In genomic region chr3:71955549-71956373, GRCh38 we compare ENCODE assay signal across 8 cellular contexts.
A peak's percentile ranks its signal among the peaks of the same experiment; 100 is the strongest.
DNase-seq lines count a peak whose midpoint lies in the region; ATAC-seq and TF ChIP-seq lines count a peak whose summit lies in the region.

No MANE protein-coding gene starts in this region.

- H4K91ac ChIP-seq in neuronal stem cell (ENCODE audit: low read depth, low read length, poor library complexity) = no peak overlapping the region

- H3K27me3 ChIP-seq in neuronal stem cell (ENCODE audit: control insufficient read depth in 3 of 3, insufficient read depth in 3 of 3, low read depth in 1 of 3, low read length in 3 of 3) (peaks cover 0 to 3% (median 0%) of the 10 kb centered on the region in 3 experiments), uterus (no peaks in the 10 kb centered on the region)

- no peak overlapping the region for H4K8ac ChIP-seq in neuronal stem cell (ENCODE audit: low read depth, low read length)

- no peak overlapping the region for H2AK5ac ChIP-seq in neuronal stem cell (ENCODE audit: low read depth, low read length)

- peaks cover 31% of the 10 kb centered on the region for H3K4me1 Mint-ChIP-seq in activated CD4-positive, alpha-beta T cell treated with anti-CD3 and anti-CD28 coated beads, Interleukin-2, amount 10 ng/mL, durations not matched to agents 24 days and 14 days

- H2BK120ac ChIP-seq in neuronal stem cell (ENCODE audit: low read depth, low read length) = no peak overlapping the region

- no peaks in the 10 kb centered on the region for H3K9me3 Mint-ChIP-seq in activated CD4-positive, alpha-beta T cell treated with anti-CD3 and anti-CD28 coated beads, Interleukin-2, amount 10 ng/mL, durations not matched to agents 24 days and 14 days

- TF ChIP-seq POLR2A in uterus (IDR thresholded peaks at IDR 0.05) = no peak

- H3K9me3 ChIP-seq in neuronal stem cell (replicated peaks in 1 of 2; ENCODE audit: control insufficient read depth in 2 of 2, insufficient read depth in 1 of 2, low read depth in 1 of 2, low read length in 2 of 2) (no peaks in the 10 kb centered on the region), uterus (no peaks in the 10 kb centered on the region)

- H3K4me3 ChIP-seq in neuronal stem cell (ENCODE audit: low read length in 2 of 2) (no peak overlapping the region), uterus (no peak overlapping the region)

- H3K27ac Mint-ChIP-seq in activated CD4-positive, alpha-beta T cell treated with anti-CD3 and anti-CD28 coated beads, Interleukin-2, amount 10 ng/mL, durations not matched to agents 24 days and 14 days = peak overlapping the region; percentile 39

- H3K4me1 ChIP-seq in neuronal stem cell (ENCODE audit: control insufficient read depth in 2 of 2, insufficient read depth in 1 of 2, low read depth in 1 of 2, low read length in 2 of 2) (peaks cover 0 to 7% of the 10 kb centered on the region in 2 donors), uterus (no peaks in the 10 kb centered on the region)

- WGBS in neuronal stem cell (ENCODE audit: extremely low coverage in 2 of 2, insufficient read length in 2 of 2, insufficient replicate concordance in 1 of 2), 2 donors = no CpG with 5 or more reads among the region's 7 CpGs

- no peak overlapping the region for H3K4me2 ChIP-seq in neuronal stem cell (ENCODE audit: insufficient read depth, low read length, poor library complexity, severe bottlenecking)

- H2BK15ac ChIP-seq in neuronal stem cell (ENCODE audit: low read length) = no peak overlapping the region

- H3K4me3 Mint-ChIP-seq in activated CD4-positive, alpha-beta T cell treated with anti-CD3 and anti-CD28 coated beads, Interleukin-2, amount 10 ng/mL, durations not matched to agents 24 days and 14 days = no peak overlapping the region

- no peak overlapping the region for H3K4ac ChIP-seq in neuronal stem cell (ENCODE audit: low read length)

- no peak overlapping the region for H3K23ac ChIP-seq in neuronal stem cell (ENCODE audit: low read depth, low read length, poor library complexity)

- intact Hi-C loops in activated CD4-positive, alpha-beta T cell treated with anti-CD3 and anti-CD28 coated beads, Interleukin-2, amount 10 ng/mL, durations not matched to agents 24 days and 14 days (cut with micrococcal nuclease) = loop anchor here (5.0 to 10.0 kb wide), 3 partner anchors 42 to 869 kb away; no protein-coding TSS in a partner anchor
- intact Hi-C loops in uterus (cut with DNase I; ENCODE audit: low total_unique reads) = no loop called here

- no peak overlapping the region for H3K14ac ChIP-seq in neuronal stem cell (ENCODE audit: low read length)

- H2BK5ac ChIP-seq in neuronal stem cell (ENCODE audit: low read length) = no peak overlapping the region

- H3K79me1 ChIP-seq in neuronal stem cell (ENCODE audit: low read depth, low read length) = no peaks in the 10 kb centered on the region

- no peaks in the 10 kb centered on the region for H3K36me3 Mint-ChIP-seq in activated CD4-positive, alpha-beta T cell treated with anti-CD3 and anti-CD28 coated beads, Interleukin-2, amount 10 ng/mL, durations not matched to agents 24 days and 14 days (ENCODE audit: low read depth)

- no peak overlapping the region for H3K9ac ChIP-seq in neuronal stem cell (ENCODE audit: low read depth, low read length, poor library complexity)

- H3K27ac ChIP-seq in neuronal stem cell (replicated peaks; ENCODE audit: low read length) (no peak overlapping the region), uterus (no peak overlapping the region)

- ATAC-seq in GM21528 (IDR thresholded peaks at IDR 0.05; ENCODE audit: low FRiP score, unreplicated experiment) (peak; percentile 43), GM19467 (IDR thresholded peaks at IDR 0.05; ENCODE audit: unreplicated experiment) (no peak)

- no peaks in the 10 kb centered on the region for H3K36me3 ChIP-seq in neuronal stem cell (replicated peaks in 1 of 2; ENCODE audit: control insufficient read depth in 2 of 2, insufficient read depth in 2 of 2, low read length in 2 of 2)
- H3K36me3 ChIP-seq in uterus = no peaks in the 10 kb centered on the region

- H3K27me3 Mint-ChIP-seq in activated CD4-positive, alpha-beta T cell treated with anti-CD3 and anti-CD28 coated beads, Interleukin-2, amount 10 ng/mL, durations not matched to agents 24 days and 14 days = no peaks in the 10 kb centered on the region

- H2BK12ac ChIP-seq in neuronal stem cell (ENCODE audit: low read length) = no peak overlapping the region

- peak; percentile 70 to 79 (median 74) for TF ChIP-seq CTCF in uterus (IDR thresholded peaks at IDR 0.05)

- peak in 13 of 14 donors; percentile 7 to 83 (median 59) for DNase-seq in C1 segment of cervical spinal cord (lab: John Stamatoyannopoulos, UW)
- peak; percentile 63 for DNase-seq in NCI-H2081 treated with DMSO at 0.1 percent for 48 hours (lab: John Stamatoyannopoulos, UW)
- peak; percentile 65 for DNase-seq in activated CD4-positive, alpha-beta T cell treated with anti-CD3 and anti-CD28 coated beads, Interleukin-2, amount 10 ng/mL, durations not matched to agents 24 days and 14 days
- DNase-seq in fibroblast of the conjunctiva (ENCODE audit: low read depth) = peak; percentile 72
- DNase-seq in neuronal stem cell (ENCODE audit: low spot score) = peak; percentile 51
- DNase-seq in uterus = peak; percentile 77 to 79

- peak overlapping the region; percentile 3 for H3K18ac ChIP-seq in neuronal stem cell (ENCODE audit: low read length)

- no peak overlapping the region for H2AFZ ChIP-seq in neuronal stem cell (ENCODE audit: low read length)
